ENCODE assay signal across 12 cellular contexts in the genomic region with DNA sequence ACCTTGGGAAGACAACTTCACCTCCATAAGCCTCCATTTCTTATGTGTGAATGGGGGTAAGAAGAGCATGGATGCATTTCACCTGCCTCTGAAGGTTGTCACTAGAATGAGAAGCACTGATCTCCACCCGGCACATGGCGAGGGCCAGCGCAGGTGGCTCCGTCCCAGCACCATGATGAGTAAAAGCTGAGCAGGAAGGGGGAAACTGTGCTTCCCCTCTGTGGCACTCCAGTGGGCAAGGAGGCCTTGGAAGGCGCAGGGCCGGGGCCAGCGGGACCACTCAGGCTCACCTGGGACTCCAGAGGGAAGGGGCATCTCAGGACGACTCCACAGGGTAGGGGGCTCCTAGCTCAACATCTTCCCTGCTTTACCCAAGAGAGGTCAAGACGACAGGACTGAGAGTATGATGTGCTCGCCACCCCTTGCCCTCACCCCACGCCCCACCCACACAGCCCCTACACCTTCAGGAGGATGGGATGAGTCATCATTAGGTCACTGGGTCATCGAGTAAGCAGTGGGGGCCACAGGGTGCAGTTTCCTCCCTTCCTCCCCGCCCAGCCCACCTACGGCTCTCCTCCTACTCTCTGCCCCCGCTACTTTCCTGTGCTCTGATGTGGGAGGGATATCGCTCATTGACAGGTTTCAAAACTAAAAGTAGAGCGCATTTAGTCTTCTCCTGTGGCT.
DNase-seq lines count a peak whose midpoint lies in the region; ATAC-seq and TF ChIP-seq lines count a peak whose summit lies in the region.
"Had no signal": no experiment of that assay in that cellular context is flagged by ENCODE, and none has a peak within 500 bp of the region (broad histone marks: within the 10 kb centered on the region; RNA-seq: fewer than 3 reads in every experiment).

No MANE protein-coding gene starts in this region.

- H3K27me3 Mint-ChIP-seq in activated CD4-positive, alpha-beta memory T cell treated with anti-CD3 and anti-CD28 coated beads, Interleukin-2, amount 10 ng/mL, durations not matched to agents 7 days and 5 days: no peaks in the 10 kb centered on the region
- H3K27me3 Mint-ChIP-seq in immature natural killer cell (ENCODE audit: low read depth in 3 of 3): peaks cover 0 to 5% (median 0%) of the 10 kb centered on the region in 3 donors
- no peaks in the 10 kb centered on the region for H3K27me3 Mint-ChIP-seq in stimulated activated naive CD8-positive, alpha-beta T cell treated with anti-CD3 and anti-CD28 coated beads, Interleukin-15, Interleukin-2, amounts not matched to agents 100 ng/mL and 50 ng/mL, for 24 hours

- peaks cover 92% of the 10 kb centered on the region for H3K4me1 Mint-ChIP-seq in activated CD4-positive, alpha-beta memory T cell treated with anti-CD3 and anti-CD28 coated beads, Interleukin-2, amount 10 ng/mL, durations not matched to agents 7 days and 5 days
- peaks cover 80 to 95% of the 10 kb centered on the region in 2 donors for H3K4me1 Mint-ChIP-seq in immature natural killer cell
- H3K4me1 Mint-ChIP-seq in stimulated activated naive CD8-positive, alpha-beta T cell treated with anti-CD3 and anti-CD28 coated beads, Interleukin-15, Interleukin-2, amounts not matched to agents 100 ng/mL and 50 ng/mL, for 24 hours (ENCODE audit: low read depth): peaks cover 98% of the 10 kb centered on the region

- no peak for ATAC-seq in HG03565 (IDR thresholded peaks at IDR 0.05; ENCODE audit: unreplicated experiment)
- ATAC-seq: A549 had no signal

- peak overlapping the region; percentile 68 for H3K4me3 Mint-ChIP-seq in activated CD4-positive, alpha-beta memory T cell treated with anti-CD3 and anti-CD28 coated beads, Interleukin-2, amount 10 ng/mL, durations not matched to agents 7 days and 5 days
- peak overlapping the region; percentile 55 to 76 (median 69) for H3K4me3 Mint-ChIP-seq in immature natural killer cell
- peak overlapping the region; percentile 74 for H3K4me3 Mint-ChIP-seq in stimulated activated naive CD8-positive, alpha-beta T cell treated with anti-CD3 and anti-CD28 coated beads, Interleukin-15, Interleukin-2, amounts not matched to agents 100 ng/mL and 50 ng/mL, for 24 hours

- CTCF ChIA-PET in activated CD4-positive, alpha-beta memory T cell treated with anti-CD3 and anti-CD28 coated beads, Interleukin-2, amount 10 ng/mL, durations not matched to agents 7 days and 5 days (lab: Charles Lee): interaction anchor here (0.8 to 1.4 kb wide), 3 partner anchors 79 to 227 kb away, joined by 3 to 5 read pairs (median 4); no protein-coding TSS in a partner anchor
- CTCF ChIA-PET in HEK293T (lab: Yijun Ruan, JAX): no interaction called here

- no peaks in the 10 kb centered on the region for H3K9me3 Mint-ChIP-seq in activated CD4-positive, alpha-beta memory T cell treated with anti-CD3 and anti-CD28 coated beads, Interleukin-2, amount 10 ng/mL, durations not matched to agents 7 days and 5 days
- H3K9me3 Mint-ChIP-seq in immature natural killer cell: no peaks in the 10 kb centered on the region
- no peaks in the 10 kb centered on the region for H3K9me3 Mint-ChIP-seq in stimulated activated naive CD8-positive, alpha-beta T cell treated with anti-CD3 and anti-CD28 coated beads, Interleukin-15, Interleukin-2, amounts not matched to agents 100 ng/mL and 50 ng/mL, for 24 hours

- DNase-seq in activated gamma-delta T cell treated with Interleukin-2 at 50 U/mL for 16 hours (peak; percentile 56), activated gamma-delta T cell (lab: John Stamatoyannopoulos, UW) (no peak), immature natural killer cell (peak; percentile 50 to 53 (median 52)), iPS-NIHi7 (ENCODE audit: extremely low spot score) (no peak), HEK293T (ENCODE audit: extremely low spot score) (no peak)
- DNase-seq in activated CD4-positive, alpha-beta memory T cell treated with anti-CD3 and anti-CD28 coated beads, Interleukin-2, amount 10 ng/mL, durations not matched to agents 7 days and 5 days: peak; percentile 54
- DNase-seq: GOT3, NCI-H82, testis had no signal

- peaks cover 10% of the 10 kb centered on the region for H3K36me3 Mint-ChIP-seq in activated CD4-positive, alpha-beta memory T cell treated with anti-CD3 and anti-CD28 coated beads, Interleukin-2, amount 10 ng/mL, durations not matched to agents 7 days and 5 days (ENCODE audit: low read depth)
- H3K36me3 Mint-ChIP-seq in immature natural killer cell: no peaks in the 10 kb centered on the region
- no peaks in the 10 kb centered on the region for H3K36me3 Mint-ChIP-seq in stimulated activated naive CD8-positive, alpha-beta T cell treated with anti-CD3 and anti-CD28 coated beads, Interleukin-15, Interleukin-2, amounts not matched to agents 100 ng/mL and 50 ng/mL, for 24 hours (ENCODE audit: low read depth)

- POLR2A ChIA-PET in activated CD4-positive, alpha-beta memory T cell treated with anti-CD3 and anti-CD28 coated beads, Interleukin-2, amount 10 ng/mL, durations not matched to agents 7 days and 5 days (lab: Charles Lee): interaction anchor here (0.6 to 6.6 kb wide), 5 partner anchors 16 to 369 kb away, joined by 3 to 53 read pairs (median 12); no protein-coding TSS in a partner anchor
- POLR2A ChIA-PET in HEK293T (lab: Yijun Ruan, JAX): no interaction called here

- H3K27ac Mint-ChIP-seq in activated CD4-positive, alpha-beta memory T cell treated with anti-CD3 and anti-CD28 coated beads, Interleukin-2, amount 10 ng/mL, durations not matched to agents 7 days and 5 days: peak overlapping the region; percentile 86
- H3K27ac Mint-ChIP-seq in immature natural killer cell: peak overlapping the region; percentile 47 to 85 (median 78)
- peak overlapping the region; percentile 89 for H3K27ac Mint-ChIP-seq in stimulated activated naive CD8-positive, alpha-beta T cell treated with anti-CD3 and anti-CD28 coated beads, Interleukin-15, Interleukin-2, amounts not matched to agents 100 ng/mL and 50 ng/mL, for 24 hours

TF ChIP-seq in HEK293T, 16 proteins besides CTCF, POLR2A, EP300 and RAD21:
- TF ChIP-seq LEF1 (IDR thresholded peaks at IDR 0.05; ENCODE audit: borderline replicate concordance) (no peak), NFRKB (IDR thresholded peaks at IDR 0.05) (no peak), ARNT (IDR thresholded peaks at IDR 0.05) (no peak), FOXM1 (IDR thresholded peaks at IDR 0.05; ENCODE audit: borderline replicate concordance) (no peak), FOXK2 (IDR thresholded peaks at IDR 0.05) (no peak), L3MBTL2 (conservative IDR thresholded peaks at IDR 0.05) (no peak), CTBP1 (IDR thresholded peaks at IDR 0.05; ENCODE audit: borderline replicate concordance) (no peak), SP1 (IDR thresholded peaks at IDR 0.05) (no peak), ZNF384 (IDR thresholded peaks at IDR 0.05) (no peak), ELF4 (IDR thresholded peaks at IDR 0.05) (no peak)
- TF ChIP-seq, protein P1, sequence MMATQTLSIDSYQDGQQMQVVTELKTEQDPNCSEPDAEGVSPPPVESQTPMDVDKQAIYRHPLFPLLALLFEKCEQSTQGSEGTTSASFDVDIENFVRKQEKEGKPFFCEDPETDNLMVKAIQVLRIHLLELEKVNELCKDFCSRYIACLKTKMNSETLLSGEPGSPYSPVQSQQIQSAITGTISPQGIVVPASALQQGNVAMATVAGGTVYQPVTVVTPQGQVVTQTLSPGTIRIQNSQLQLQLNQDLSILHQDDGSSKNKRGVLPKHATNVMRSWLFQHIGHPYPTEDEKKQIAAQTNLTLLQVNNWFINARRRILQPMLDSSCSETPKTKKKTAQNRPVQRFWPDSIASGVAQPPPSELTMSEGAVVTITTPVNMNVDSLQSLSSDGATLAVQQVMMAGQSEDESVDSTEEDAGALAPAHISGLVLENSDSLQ (IDR thresholded peaks at IDR 0.05): no peak

Comparison
In these comparisons a context has a peak if more than half of its experiments do, and no peak if none do; other contexts are left out.
1. DNase-seq: peak in activated gamma-delta T cell treated with Interleukin-2 at 50 U/mL for 16 hours (single experiment), activated CD4-positive, alpha-beta memory T cell treated with anti-CD3 and anti-CD28 coated beads, Interleukin-2, amount 10 ng/mL, durations not matched to agents 7 days and 5 days (single experiment) and immature natural killer cell (3 of 3); none in activated gamma-delta T cell (single experiment), iPS-NIHi7 (single experiment) and HEK293T (single experiment).
2. Peak in every context shown above with its lines, with median percentiles within 50 percentile points of each other: H3K27ac Mint-ChIP-seq and H3K4me3 Mint-ChIP-seq.